ENCODE assay signal across 22 cellular contexts in the genomic region with DNA sequence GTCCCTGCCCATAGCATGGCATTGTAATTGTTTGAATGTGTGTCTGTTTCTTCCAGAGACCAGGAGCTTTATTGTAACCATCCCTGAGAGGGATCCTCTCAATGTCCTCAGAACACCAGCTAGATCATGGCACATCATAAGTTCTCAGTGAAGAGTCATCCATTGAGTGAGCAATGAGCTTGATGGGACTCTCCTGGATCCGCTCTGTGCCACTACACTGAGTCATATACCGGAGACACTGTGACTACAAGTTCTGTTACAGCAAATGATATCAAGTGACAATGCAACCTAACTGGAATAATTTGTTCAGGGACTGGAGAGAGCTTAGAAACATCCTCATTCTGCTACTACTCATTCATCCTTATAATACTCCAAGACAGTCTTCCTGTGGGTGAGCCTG. TPM values are rescaled to one million over a fixed set of nuclear protein-coding genes. Genes with fewer than 3 reads are reported as not detected.
DNase-seq lines count a peak whose midpoint lies in the region; ATAC-seq and TF ChIP-seq lines count a peak whose summit lies in the region.
"Had no signal": no experiment of that assay in that cellular context is flagged by ENCODE, and none has a peak within 500 bp of the region (broad histone marks: within the 10 kb centered on the region; RNA-seq: fewer than 3 reads in every experiment).

No MANE protein-coding gene starts in this region.

- WGBS in GM23248 (ENCODE audit: low coverage in 1 of 2, low lambda C conversion rate in 2 of 2, missing lambda C conversion rate in 2 of 2), 2 experiments: 3 to 5% methylated on average over 2 of the region's 2 CpGs
- WGBS in lung, 2 donors: 92 to 95% methylated on average over 2 of the region's 2 CpGs
- 94 to 97% methylated on average over 2 of the region's 2 CpGs for WGBS in thyroid gland, 2 donors

- no peak overlapping the region for H3K4me3 Mint-ChIP-seq in activated T-cell treated with anti-CD3 and anti-CD28 coated beads, Interleukin-2, amount 50 U/mL, for 72 hours
- H3K4me3 Mint-ChIP-seq in chondrocyte (ENCODE audit: unreplicated experiment): no peak overlapping the region
- H3K4me3 Mint-ChIP-seq: CD8-positive, alpha-beta T cell; GM23338 had no signal

- peaks cover 7% of the 10 kb centered on the region; the same call in 1 of the 2 replicates for H3F3A ChIP-seq in GM23248 (ENCODE audit: insufficient read depth)

- H3K27ac ChIP-seq in GM23248 (no peak overlapping the region), lung (ENCODE audit: low read depth in 1 of 2, low read length in 1 of 2) (no peak overlapping the region), thyroid gland (no peak overlapping the region)
- H3K27ac ChIP-seq: BLaER1, SJCRH30 had no signal

- in situ Hi-C loops in GM23248 (cut with MboI): loop anchor here (25.0 kb wide), 1 partner anchor 257 kb away; a partner anchor contains a TSS

- H3K4me3 ChIP-seq in GM23248 (no peak overlapping the region), lung (peak overlapping the region; percentile 25), thyroid gland (replicated peaks in 1 of 3) (no peak overlapping the region)
- H3K4me3 ChIP-seq: BLaER1, GM23338, SJCRH30 had no signal

- no peaks in the 10 kb centered on the region for H3K9me3 Mint-ChIP-seq in activated T-cell treated with anti-CD3 and anti-CD28 coated beads, Interleukin-2, amount 50 U/mL, for 72 hours
- H3K9me3 Mint-ChIP-seq in chondrocyte (ENCODE audit: low read depth): no peaks in the 10 kb centered on the region
- H3K9me3 Mint-ChIP-seq: CD8-positive, alpha-beta T cell; GM23338 had no signal

- H3K27ac Mint-ChIP-seq in activated T-cell treated with anti-CD3 and anti-CD28 coated beads, Interleukin-2, amount 50 U/mL, for 72 hours: no peak overlapping the region
- no peak overlapping the region for H3K27ac Mint-ChIP-seq in chondrocyte (ENCODE audit: unreplicated experiment)
- H3K27ac Mint-ChIP-seq: CD8-positive, alpha-beta T cell; GM23338 had no signal

- no peak overlapping the region for H3K9ac ChIP-seq in GM23248
- H3K9ac ChIP-seq: BLaER1 had no signal

- no peaks in the 10 kb centered on the region for H3K27me3 Mint-ChIP-seq in activated T-cell treated with anti-CD3 and anti-CD28 coated beads, Interleukin-2, amount 50 U/mL, for 72 hours (ENCODE audit: low read depth)
- peaks cover 2% of the 10 kb centered on the region for H3K27me3 Mint-ChIP-seq in chondrocyte (ENCODE audit: low read depth)

- no peaks in the 10 kb centered on the region for H3K9me3 ChIP-seq in GM23248 (ENCODE audit: low read depth)
- no peaks in the 10 kb centered on the region for H3K9me3 ChIP-seq in lung (ENCODE audit: control insufficient read depth in 2 of 2, insufficient read depth in 1 of 2, low read length in 1 of 2)
- H3K9me3 ChIP-seq in thyroid gland: no peaks in the 10 kb centered on the region
- H3K9me3 ChIP-seq: BLaER1, SJCRH30 had no signal

- TF ChIP-seq CTCF in lung (IDR thresholded peaks at IDR 0.05; ENCODE audit: control extremely low read depth, extremely low read depth) (no peak), chondrocyte (IDR thresholded peaks at IDR 0.05) (no peak), thyroid gland (IDR thresholded peaks at IDR 0.05) (no peak)

- H2AFZ ChIP-seq in GM23248: no peak overlapping the region
- H2AFZ ChIP-seq: GM23338 had no signal

- H3K79me2 ChIP-seq in GM23248 (ENCODE audit: insufficient read depth): no peaks in the 10 kb centered on the region

- ATAC-seq in activated T-cell treated with anti-CD3 and anti-CD28 coated beads, Interleukin-2, amount 50 U/mL, for 72 hours (replicated peaks in 1 of 2): peak; percentile 47 to 90
- ATAC-seq in lung (ENCODE audit: insufficient read depth, low FRiP score): no peak
- ATAC-seq: CD8-positive, alpha-beta T cell; GM23338 had no signal

- no peaks in the 10 kb centered on the region for H3K9me2 ChIP-seq in GM23248 (ENCODE audit: insufficient read depth)

- H3K4me1 Mint-ChIP-seq in activated T-cell treated with anti-CD3 and anti-CD28 coated beads, Interleukin-2, amount 50 U/mL, for 72 hours (ENCODE audit: low read depth): no peaks in the 10 kb centered on the region
- H3K4me1 Mint-ChIP-seq in chondrocyte (ENCODE audit: low read depth): no peaks in the 10 kb centered on the region

- H3K4me1 ChIP-seq in GM23248 (ENCODE audit: insufficient read depth) (no peaks in the 10 kb centered on the region), lung (ENCODE audit: control insufficient read depth in 2 of 2, insufficient read depth in 2 of 2, low read length in 2 of 2) (no peaks in the 10 kb centered on the region), thyroid gland (no peaks in the 10 kb centered on the region)
- H3K4me1 ChIP-seq: BLaER1, SJCRH30 had no signal

- no peak overlapping the region for H3K4me2 ChIP-seq in GM23248 (ENCODE audit: unreplicated experiment)
- H3K4me2 ChIP-seq: BLaER1, GM23338 had no signal

- no peaks in the 10 kb centered on the region for H4K20me1 ChIP-seq in GM23248 (ENCODE audit: insufficient read depth)
- H4K20me1 ChIP-seq: BLaER1 had no signal

- TF ChIP-seq POLR2A in thyroid gland (IDR thresholded peaks at IDR 0.05): no peak

- intact Hi-C loops in thyroid gland (cut with DNase I): no loop called here

- H3K36me3 Mint-ChIP-seq in activated T-cell treated with anti-CD3 and anti-CD28 coated beads, Interleukin-2, amount 50 U/mL, for 72 hours (ENCODE audit: insufficient read depth in 2 of 2): no peaks in the 10 kb centered on the region
- no peaks in the 10 kb centered on the region for H3K36me3 Mint-ChIP-seq in chondrocyte (ENCODE audit: low read depth)
- H3K36me3 Mint-ChIP-seq: CD8-positive, alpha-beta T cell had no signal

- H3K36me3 ChIP-seq in GM23248 (ENCODE audit: low read depth) (no peaks in the 10 kb centered on the region), lung (ENCODE audit: control insufficient read depth in 2 of 2, insufficient read depth in 2 of 2, low read length in 2 of 2) (no peaks in the 10 kb centered on the region), thyroid gland (no peaks in the 10 kb centered on the region)
- H3K36me3 ChIP-seq: BLaER1, SJCRH30 had no signal

- DNase-seq in activated T-cell treated with anti-CD3 and anti-CD28 coated beads, Interleukin-2, amount 50 U/mL, for 72 hours: no peak
- no peak for DNase-seq in activated T-cell treated with anti-CD3 and anti-CD28 coated beads, Interleukin-2, amount 50 U/mL, for 1 hour
- DNase-seq in GM23248: peak; percentile 60
- peak; percentile 45 for DNase-seq in RKO (ENCODE audit: low spot score)
- DNase-seq in lung (ENCODE audit: low spot score): no peak
- DNase-seq in chondrocyte (ENCODE audit: low spot score): no peak
- DNase-seq in thyroid gland: no peak
- no peak for DNase-seq in AG20443 (ENCODE audit: low spot score)
- DNase-seq: Calu3; CD8-positive, alpha-beta T cell; EL; HCEC 1CT; KBM-7; NCI-H1417 treated with DMSO at 0.1 percent for 48 hours; NCI-H187 treated with DMSO at 0.1 percent for 48 hours; NCI-H2227 treated with DMSO at 0.1 percent for 48 hours; NCI-H524; NCI-H82; OCI-M1; SJCRH30 had no signal

- H3K27me3 ChIP-seq in GM23248 (replicated peaks; ENCODE audit: insufficient read depth) (no peaks in the 10 kb centered on the region), lung (ENCODE audit: control insufficient read depth, insufficient read depth) (no peaks in the 10 kb centered on the region), thyroid gland (no peaks in the 10 kb centered on the region)
- H3K27me3 ChIP-seq: BLaER1, SJCRH30 had no signal

RNA-seq across cellular contexts. Expression of a gene that starts 25.1 kb away (rescaled TPM):
- total RNA-seq in activated T-cell treated with anti-CD3 and anti-CD28 coated beads, Interleukin-2, amount 50 U/mL, for 72 hours: 100 to 1,000 TPM in 1 of 2 donors, 10 to 100 TPM in 1; 82.7 to 100 TPM
- total RNA-seq in GM23248 (2014; rRNA removed; shearing (Covaris generic)): 79.3 and 113 TPM in 2 replicates
- polyA plus RNA-seq in GM23248 (2016; fragmentation: Nextera tagmentation; extraction: Ambion mirVana) (163 and 166 TPM in 2 replicates), lung (100 to 1,000 TPM; 119 to 126 TPM)
- total RNA-seq in lung (10 to 100 TPM; 33.6 to 96.7 TPM), chondrocyte (70.2 to 76.9 TPM (median 72.9 TPM) in 3 replicates), thyroid gland (100 to 1,000 TPM in 1 of 4 donors, 10 to 100 TPM in 3; 52.2 to 110 (median 88.7) TPM)

Comparison
In these comparisons a context has a peak if more than half of its experiments do, and no peak if none do; other contexts are left out.
1. DNase-seq: peak in GM23248 (single experiment) and RKO (single experiment); none in activated T-cell treated with anti-CD3 and anti-CD28 coated beads, Interleukin-2, amount 50 U/mL, for 72 hours (0 of 2), activated T-cell treated with anti-CD3 and anti-CD28 coated beads, Interleukin-2, amount 50 U/mL, for 1 hour (single experiment), lung (single experiment), chondrocyte (single experiment), thyroid gland (0 of 2) and AG20443 (single experiment).